Comparison of ENCODE assay signal across 23 cellular contexts in genomic region chr14:102252834-102253801, GRCh38.
"Had no signal": no experiment of that assay in that cellular context is flagged by ENCODE, and none has a peak within 500 bp of the region (broad histone marks: within the 10 kb centered on the region; RNA-seq: fewer than 3 reads in every experiment).

No MANE protein-coding gene starts in this region.

- H3K27ac Mint-ChIP-seq: activated CD4-positive, alpha-beta memory T cell treated with anti-CD3 and anti-CD28 coated beads for 36 hours; activated naive CD4-positive, alpha-beta T cell treated with anti-CD3 and anti-CD28 coated beads, Interleukin-2, amount 50 U/mL, for 72 hours; activated T-cell treated with anti-CD3 and anti-CD28 coated beads, Interleukin-2, amount 50 U/mL, for 72 hours; nephron had no signal

- H3K27ac ChIP-seq: ascending aorta, coronary artery, esophagus squamous epithelium, gastrocnemius medialis, parathyroid adenoma, thoracic aorta, upper lobe of left lung had no signal

- H3K4me1 ChIP-seq: ascending aorta, gastrocnemius medialis, parathyroid adenoma, upper lobe of left lung had no signal

- H3K27me3 Mint-ChIP-seq: activated CD4-positive, alpha-beta memory T cell treated with anti-CD3 and anti-CD28 coated beads for 36 hours had no signal

- H3K36me3 ChIP-seq: gastrocnemius medialis, thoracic aorta, upper lobe of left lung had no signal

- H3K4me3 Mint-ChIP-seq: activated CD4-positive, alpha-beta memory T cell treated with anti-CD3 and anti-CD28 coated beads for 36 hours; activated T-cell treated with anti-CD3 and anti-CD28 coated beads, Interleukin-2, amount 50 U/mL, for 72 hours; nephron had no signal

- DNase-seq: activated CD4-positive, alpha-beta memory T cell treated with anti-CD3 and anti-CD28 coated beads for 36 hours; activated CD4-positive, alpha-beta T cell treated with anti-CD3 and anti-CD28 coated beads for 48 hours; activated gamma-delta T cell; activated T-cell treated with anti-CD3 and anti-CD28 coated beads, Interleukin-2, amount 50 U/mL, for 72 hours; cerebellar nuclear complex; esophagus squamous epithelium; gastrocnemius medialis; head of caudate nucleus; kidney; SK-N-SH; small intestine; stimulated activated CD4-positive, alpha-beta T cell treated with anti-CD3 and anti-CD28 coated beads, Interleukin-15, amount 100 ng/mL, for 24 hours; stimulated activated CD8-positive, alpha-beta memory T cell treated with anti-CD3 and anti-CD28 coated beads, Interleukin-4, amount 100 ng/mL, for 48 hours; stimulated activated naive CD4-positive, alpha-beta T cell; upper lobe of left lung had no signal

- ATAC-seq: activated naive CD4-positive, alpha-beta T cell treated with anti-CD3 and anti-CD28 coated beads, Interleukin-2, amount 50 U/mL, for 72 hours; activated T-cell treated with anti-CD3 and anti-CD28 coated beads, Interleukin-2, amount 50 U/mL, for 72 hours; gastrocnemius medialis; left lobe of liver; sciatic nerve had no signal

- H3K9me3 ChIP-seq: ascending aorta, esophagus squamous epithelium, gastrocnemius medialis, SK-N-SH, thoracic aorta, upper lobe of left lung had no signal

- H3K27me3 ChIP-seq: ascending aorta, esophagus squamous epithelium, gastrocnemius medialis, upper lobe of left lung had no signal

- H3K4me2 ChIP-seq: SK-N-SH had no signal

- H2AFZ ChIP-seq: parathyroid adenoma had no signal

- H3K4me3 ChIP-seq: ascending aorta, coronary artery, esophagus squamous epithelium, gastrocnemius medialis, thoracic aorta, upper lobe of left lung had no signal

- H3K9me3 Mint-ChIP-seq: activated CD4-positive, alpha-beta memory T cell treated with anti-CD3 and anti-CD28 coated beads for 36 hours; activated naive CD4-positive, alpha-beta T cell treated with anti-CD3 and anti-CD28 coated beads, Interleukin-2, amount 50 U/mL, for 72 hours; activated T-cell treated with anti-CD3 and anti-CD28 coated beads, Interleukin-2, amount 50 U/mL, for 72 hours; nephron had no signal

- H3K9ac ChIP-seq: parathyroid adenoma, SK-N-SH had no signal

- H3K36me3 Mint-ChIP-seq: activated CD4-positive, alpha-beta memory T cell treated with anti-CD3 and anti-CD28 coated beads for 36 hours; activated naive CD4-positive, alpha-beta T cell treated with anti-CD3 and anti-CD28 coated beads, Interleukin-2, amount 50 U/mL, for 72 hours had no signal

- FAIRE-seq: kidney, small intestine had no signal
